In genomic region chr7:140051822-140052221, GRCh38 we compare ENCODE assay signal across 23 cellular contexts.
"Had no signal": no experiment of that assay in that cellular context is flagged by ENCODE, and none has a peak within 500 bp of the region (broad histone marks: within the 10 kb centered on the region; RNA-seq: fewer than 3 reads in every experiment).

No MANE protein-coding gene starts in this region.

- H3K27me3 ChIP-seq: breast epithelium, esophagus squamous epithelium, gastroesophageal sphincter, pancreas, upper lobe of right lung had no signal

- H3K9me3 Mint-ChIP-seq: activated naive CD4-positive, alpha-beta T cell treated with anti-CD3 and anti-CD28 coated beads for 36 hours; activated naive CD8-positive, alpha-beta T cell treated with anti-CD3 and anti-CD28 coated beads, Interleukin-2, amount 10 ng/mL, durations not matched to agents 7 days and 5 days; natural killer cell treated with Interleukin-12 subunit alpha and Interleukin-12 subunit beta and Interleukin-15 and Interleukin-18, amount 100 ng/mL, for 72 hours had no signal

- H3K27me3 Mint-ChIP-seq: activated naive CD8-positive, alpha-beta T cell treated with anti-CD3 and anti-CD28 coated beads, Interleukin-2, amount 10 ng/mL, durations not matched to agents 7 days and 5 days; natural killer cell treated with Interleukin-12 subunit alpha and Interleukin-12 subunit beta and Interleukin-15 and Interleukin-18, amount 100 ng/mL, for 72 hours had no signal

- DNase-seq: activated CD4-positive, alpha-beta T cell treated with anti-CD3 and anti-CD28 coated beads for 4 hours; activated CD4-positive, alpha-beta T cell treated with anti-CD3 and anti-CD28 coated beads, Interleukin-2, amount 50 U/mL, for 48 hours; activated CD4-positive, CD25-positive, alpha-beta regulatory T cell; activated naive CD4-positive, alpha-beta T cell treated with anti-CD3 and anti-CD28 coated beads for 36 hours; activated naive CD8-positive, alpha-beta T cell treated with anti-CD3 and anti-CD28 coated beads, Interleukin-2, amount 10 ng/mL, durations not matched to agents 7 days and 5 days; activated T-cell treated with anti-CD3 and anti-CD28 coated beads, Interleukin-2, amount 50 U/mL, for 48 hours; amniotic stem cell; esophagus squamous epithelium; head of caudate nucleus; hypothalamus; left ventricle myocardium inferior; mammary epithelial cell; pancreas; right cardiac atrium; stimulated activated CD4-positive, alpha-beta T cell treated with anti-CD3 and anti-CD28 coated beads, Interleukin-12 subunit alpha, Interleukin-12 subunit beta, amount 100 ng/mL, for 4 hours; stimulated activated CD4-positive, alpha-beta T cell treated with anti-CD3 and anti-CD28 coated beads, Interleukin-4, amount 100 ng/mL, for 4 hours; stimulated activated naive CD8-positive, alpha-beta T cell treated with anti-CD3 and anti-CD28 coated beads, Interleukin-15, Interleukin-2, amounts not matched to agents 100 U/mL and 50 U/mL, for 24 hours; T-helper 9 cell; upper lobe of right lung had no signal

- H3K27ac ChIP-seq: breast epithelium, coronary artery, esophagus squamous epithelium, gastroesophageal sphincter, left ventricle myocardium inferior, pancreas, upper lobe of right lung had no signal

- H3K27ac Mint-ChIP-seq: activated naive CD4-positive, alpha-beta T cell treated with anti-CD3 and anti-CD28 coated beads for 36 hours; activated naive CD8-positive, alpha-beta T cell treated with anti-CD3 and anti-CD28 coated beads, Interleukin-2, amount 10 ng/mL, durations not matched to agents 7 days and 5 days had no signal

- H3K9me3 ChIP-seq: breast epithelium, esophagus squamous epithelium, gastroesophageal sphincter, left ventricle myocardium inferior, pancreas, upper lobe of right lung had no signal

- H3K4me1 ChIP-seq: breast epithelium, gastroesophageal sphincter had no signal

- H3K4me3 ChIP-seq: breast epithelium, coronary artery, esophagus squamous epithelium, gastroesophageal sphincter, left ventricle myocardium inferior, pancreas, upper lobe of right lung had no signal

- H3K4me3 Mint-ChIP-seq: activated naive CD4-positive, alpha-beta T cell treated with anti-CD3 and anti-CD28 coated beads for 36 hours; activated naive CD8-positive, alpha-beta T cell treated with anti-CD3 and anti-CD28 coated beads, Interleukin-2, amount 10 ng/mL, durations not matched to agents 7 days and 5 days; natural killer cell treated with Interleukin-12 subunit alpha and Interleukin-12 subunit beta and Interleukin-15 and Interleukin-18, amount 100 ng/mL, for 72 hours had no signal

- H3K36me3 ChIP-seq: breast epithelium had no signal

- ATAC-seq: gastroesophageal sphincter; natural killer cell treated with Interleukin-12 subunit alpha and Interleukin-12 subunit beta and Interleukin-15 and Interleukin-18, amount 100 ng/mL, for 72 hours; pancreas; right cardiac atrium; stimulated activated naive CD8-positive, alpha-beta T cell treated with anti-CD3 and anti-CD28 coated beads, Interleukin-15, Interleukin-2, amounts not matched to agents 100 U/mL and 50 U/mL, for 24 hours; upper lobe of right lung had no signal

- H3K36me3 Mint-ChIP-seq: natural killer cell treated with Interleukin-12 subunit alpha and Interleukin-12 subunit beta and Interleukin-15 and Interleukin-18, amount 100 ng/mL, for 72 hours had no signal

- FAIRE-seq: pancreas had no signal
